9 cellular contexts compared by ENCODE assay signal in genomic region chr10:124646483-124647352, GRCh38.
DNase-seq lines count a peak whose midpoint lies in the region; ATAC-seq, FAIRE-seq and TF ChIP-seq lines count a peak whose summit lies in the region.
"Had no signal": no experiment of that assay in that cellular context is flagged by ENCODE, and none has a peak within 500 bp of the region (broad histone marks: within the 10 kb centered on the region; RNA-seq: fewer than 3 reads in every experiment).

No MANE protein-coding gene starts in this region.

- ATAC-seq in gastroesophageal sphincter: peak; percentile 47
- peak; percentile 61 for ATAC-seq in sciatic nerve
- ATAC-seq in HG02870 (IDR thresholded peaks at IDR 0.05; ENCODE audit: unreplicated experiment): no peak

- TF ChIP-seq CTCF in gastroesophageal sphincter (IDR thresholded peaks at IDR 0.05): no peak

- 69 to 92% methylated on average over 2 to 13 of the region's 19 CpGs for WGBS in gastroesophageal sphincter (ENCODE audit: low coverage in 1 of 2), 2 donors

- intact Hi-C loops in sciatic nerve (cut with DNase I): no loop called here

- no peak for TF ChIP-seq POLR2A in GM12891 (IDR thresholded peaks at IDR 0.05; ENCODE audit: low read depth, low read length)
- no peak for TF ChIP-seq POLR2A in gastroesophageal sphincter (IDR thresholded peaks at IDR 0.05)

- H3K27me3 ChIP-seq in gastroesophageal sphincter: no peaks in the 10 kb centered on the region

- H3K27ac ChIP-seq in gastroesophageal sphincter: peak overlapping the region in 3 of 4 donors; percentile 45 to 72 (median 56)

- H3K4me3 ChIP-seq in gastroesophageal sphincter: no peak overlapping the region

- H3K36me3 ChIP-seq in gastroesophageal sphincter: no peaks in the 10 kb centered on the region

- peaks cover 0 to 98% (median 41%) of the 10 kb centered on the region in 3 donors for H3K4me1 ChIP-seq in gastroesophageal sphincter

- no peak for DNase-seq in GM12891 (ENCODE audit: insufficient read length, low spot score)
- peak; percentile 37 for DNase-seq in UCSD-AML1 (lab: John Stamatoyannopoulos, UW; ENCODE audit: unreplicated experiment)
- peak; percentile 90 for DNase-seq in sciatic nerve (ENCODE audit: low spot score)
- DNase-seq in NCI-H82 treated with DMSO at 0.1 percent for 48 hours (lab: John Stamatoyannopoulos, UW; ENCODE audit: unreplicated experiment): no peak
- DNase-seq in NCI-H187 (lab: John Stamatoyannopoulos, UW): no peak
- DNase-seq in iPS-NIHi11 (ENCODE audit: low spot score): no peak

- no peak for TF ChIP-seq EP300 in gastroesophageal sphincter (IDR thresholded peaks at IDR 0.05)

- peak; percentile 54 for FAIRE-seq in GM12891 (lab: Jason Lieb, UNC)
- FAIRE-seq: islet of Langerhans had no signal

- no peaks in the 10 kb centered on the region for H3K9me3 ChIP-seq in gastroesophageal sphincter

TF ChIP-seq in GM12891, 5 proteins besides CTCF, POLR2A, EP300 and RAD21:
- TF ChIP-seq POU2F2 (IDR thresholded peaks at IDR 0.05; ENCODE audit: low read depth, low read length): no peak
- TF ChIP-seq TAF1 (IDR thresholded peaks at IDR 0.05; ENCODE audit: low read depth, low read length): no peak
- TF ChIP-seq SPI1 (IDR thresholded peaks at IDR 0.05; ENCODE audit: low read depth, low read length): no peak
- TF ChIP-seq POLR2AphosphoS5 (IDR thresholded peaks at IDR 0.05; ENCODE audit: low read depth, low read length): no peak

Comparison
In these comparisons a context has a peak if more than half of its experiments do, and no peak if none do; other contexts are left out.
1. DNase-seq: peak in UCSD-AML1 (single experiment) and sciatic nerve (single experiment); none in GM12891 (single experiment), NCI-H82 treated with DMSO at 0.1 percent for 48 hours (single experiment), NCI-H187 (0 of 2) and iPS-NIHi11 (single experiment).